In genomic region chr21:37874481-37874880, GRCh38 we compare ENCODE assay signal across 21 cellular contexts. TPM values are rescaled to one million over a fixed set of nuclear protein-coding genes. Genes with fewer than 3 reads are reported as not detected.
"Had no signal": no experiment of that assay in that cellular context is flagged by ENCODE, and none has a peak within 500 bp of the region (broad histone marks: within the 10 kb centered on the region; RNA-seq: fewer than 3 reads in every experiment).

No MANE protein-coding gene starts in this region.

- H3K4me2 ChIP-seq: KMS-11, SK-N-SH had no signal

- H3K4me1 Mint-ChIP-seq: IgD-negative memory B cell had no signal

- ATAC-seq: K562 had no signal

- H3K36me3 Mint-ChIP-seq: IgD-negative memory B cell had no signal

- H3K4me3 ChIP-seq: K562 had no signal

- H3K9me3 Mint-ChIP-seq: IgD-negative memory B cell had no signal

- H3K27ac Mint-ChIP-seq: IgD-negative memory B cell had no signal

- DNase-seq: Kasumi-1, MM.1S, NCI-H1092 treated with DMSO at 0.1 percent for 48 hours, NCI-H1436, NCI-H187, NCI-H2029, NCI-H2171 treated with DMSO at 0.1 percent for 48 hours, NCI-H345, NCI-H524, NCI-H526 treated with DMSO at 0.1 percent for 48 hours, NCI-H748 treated with DMSO at 0.1 percent for 48 hours, SHP77, SK-N-SH, SW 1271 had no signal

- H3K27ac ChIP-seq: KMS-11, RWPE1 had no signal

- H3K9me3 ChIP-seq: SK-N-SH had no signal

- H3K9ac ChIP-seq: KMS-11, SK-N-SH had no signal

- H3K4me3 Mint-ChIP-seq: IgD-negative memory B cell had no signal

RNA-seq across cellular contexts. Expression of gene KCNJ6, which starts 41.8 kb away (rescaled TPM):
- total RNA-seq: HepG2, HT1080, SK-MEL-5 had no signal
- polyA plus RNA-seq: HepG2, IgD-negative memory B cell, SK-N-SH had no signal
